Comparison of ENCODE assay signal across 10 cellular contexts in genomic region chr6:87724994-87725811, GRCh38. TPM values are rescaled to one million over a fixed set of nuclear protein-coding genes. Genes with fewer than 3 reads are reported as not detected.
A peak's percentile ranks its signal among the peaks of the same experiment; 100 is the strongest.
DNase-seq lines count a peak whose midpoint lies in the region; ATAC-seq and TF ChIP-seq lines count a peak whose summit lies in the region.
"Had no signal": no experiment of that assay in that cellular context is flagged by ENCODE, and none has a peak within 500 bp of the region (broad histone marks: within the 10 kb centered on the region; RNA-seq: fewer than 3 reads in every experiment).

No MANE protein-coding gene starts in this region.

- no peak for DNase-seq in activated naive CD8-positive, alpha-beta T cell treated with anti-CD3 and anti-CD28 coated beads, Interleukin-2, amount 50 U/mL, for 24 hours
- DNase-seq in activated naive CD8-positive, alpha-beta T cell treated with anti-CD3 and anti-CD28 coated beads for 36 hours, result no peak
- DNase-seq in NAMALWA (ENCODE audit: low spot score) (peak; percentile 55), DMS79 treated with DMSO at 0.1 percent for 48 hours (lab: John Stamatoyannopoulos, UW) (no peak), 8988T (no peak)
- DNase-seq in activated CD8-positive, alpha-beta T cell treated with anti-CD3 and anti-CD28 coated beads for 36 hours, result no peak
- DNase-seq: midbrain had no signal

- peak overlapping the region; percentile 8 for H3K27ac Mint-ChIP-seq in activated naive CD8-positive, alpha-beta T cell treated with anti-CD3 and anti-CD28 coated beads, Interleukin-2, amount 50 U/mL, for 24 hours
- no peak overlapping the region for H3K27ac Mint-ChIP-seq in activated naive CD8-positive, alpha-beta T cell treated with anti-CD3 and anti-CD28 coated beads for 36 hours
- H3K27ac Mint-ChIP-seq in stimulated activated naive CD8-positive, alpha-beta T cell treated with anti-CD3 and anti-CD28 coated beads, Interleukin-15, Interleukin-2, amounts not matched to agents 100 ng/mL and 50 ng/mL, for 24 hours, result no peak overlapping the region
- no peak overlapping the region for H3K27ac Mint-ChIP-seq in activated CD8-positive, alpha-beta T cell treated with anti-CD3 and anti-CD28 coated beads for 36 hours

- CTCF ChIA-PET in activated CD8-positive, alpha-beta T cell treated with anti-CD3 and anti-CD28 coated beads for 36 hours (lab: Charles Lee), result no interaction called here

- H3K27me3 Mint-ChIP-seq in activated naive CD8-positive, alpha-beta T cell treated with anti-CD3 and anti-CD28 coated beads, Interleukin-2, amount 50 U/mL, for 24 hours, result peaks cover 2% of the 10 kb centered on the region
- no peaks in the 10 kb centered on the region for H3K27me3 Mint-ChIP-seq in activated naive CD8-positive, alpha-beta T cell treated with anti-CD3 and anti-CD28 coated beads for 36 hours
- no peaks in the 10 kb centered on the region for H3K27me3 Mint-ChIP-seq in stimulated activated naive CD8-positive, alpha-beta T cell treated with anti-CD3 and anti-CD28 coated beads, Interleukin-15, Interleukin-2, amounts not matched to agents 100 ng/mL and 50 ng/mL, for 24 hours
- H3K27me3 Mint-ChIP-seq in activated CD8-positive, alpha-beta T cell treated with anti-CD3 and anti-CD28 coated beads for 36 hours, result no peaks in the 10 kb centered on the region

- H3K4me1 Mint-ChIP-seq in activated naive CD8-positive, alpha-beta T cell treated with anti-CD3 and anti-CD28 coated beads, Interleukin-2, amount 50 U/mL, for 24 hours, result peaks cover 21% of the 10 kb centered on the region
- H3K4me1 Mint-ChIP-seq in activated naive CD8-positive, alpha-beta T cell treated with anti-CD3 and anti-CD28 coated beads for 36 hours, result peaks cover 9% of the 10 kb centered on the region
- peaks cover 28% of the 10 kb centered on the region for H3K4me1 Mint-ChIP-seq in stimulated activated naive CD8-positive, alpha-beta T cell treated with anti-CD3 and anti-CD28 coated beads, Interleukin-15, Interleukin-2, amounts not matched to agents 100 ng/mL and 50 ng/mL, for 24 hours (ENCODE audit: low read depth)
- peaks cover 17% of the 10 kb centered on the region for H3K4me1 Mint-ChIP-seq in activated CD8-positive, alpha-beta T cell treated with anti-CD3 and anti-CD28 coated beads for 36 hours (ENCODE audit: low read depth)

- POLR2A ChIA-PET in activated CD8-positive, alpha-beta T cell treated with anti-CD3 and anti-CD28 coated beads for 36 hours (lab: Charles Lee), result no interaction called here

- no peak overlapping the region for H3K4me3 Mint-ChIP-seq in activated naive CD8-positive, alpha-beta T cell treated with anti-CD3 and anti-CD28 coated beads, Interleukin-2, amount 50 U/mL, for 24 hours
- H3K4me3 Mint-ChIP-seq in activated naive CD8-positive, alpha-beta T cell treated with anti-CD3 and anti-CD28 coated beads for 36 hours, result no peak overlapping the region
- H3K4me3 Mint-ChIP-seq in stimulated activated naive CD8-positive, alpha-beta T cell treated with anti-CD3 and anti-CD28 coated beads, Interleukin-15, Interleukin-2, amounts not matched to agents 100 ng/mL and 50 ng/mL, for 24 hours, result peak overlapping the region; percentile 21
- no peak overlapping the region for H3K4me3 Mint-ChIP-seq in activated CD8-positive, alpha-beta T cell treated with anti-CD3 and anti-CD28 coated beads for 36 hours

- no peaks in the 10 kb centered on the region for H3K9me3 Mint-ChIP-seq in activated naive CD8-positive, alpha-beta T cell treated with anti-CD3 and anti-CD28 coated beads, Interleukin-2, amount 50 U/mL, for 24 hours
- H3K9me3 Mint-ChIP-seq in activated naive CD8-positive, alpha-beta T cell treated with anti-CD3 and anti-CD28 coated beads for 36 hours, result no peaks in the 10 kb centered on the region
- H3K9me3 Mint-ChIP-seq in stimulated activated naive CD8-positive, alpha-beta T cell treated with anti-CD3 and anti-CD28 coated beads, Interleukin-15, Interleukin-2, amounts not matched to agents 100 ng/mL and 50 ng/mL, for 24 hours, result no peaks in the 10 kb centered on the region
- no peaks in the 10 kb centered on the region for H3K9me3 Mint-ChIP-seq in activated CD8-positive, alpha-beta T cell treated with anti-CD3 and anti-CD28 coated beads for 36 hours

- peak; percentile 41 for ATAC-seq in activated naive CD8-positive, alpha-beta T cell treated with anti-CD3 and anti-CD28 coated beads, Interleukin-2, amount 50 U/mL, for 24 hours
- ATAC-seq in HG02798 (IDR thresholded peaks at IDR 0.05; ENCODE audit: poor library complexity, unreplicated experiment), result peak; percentile 86
- no peak for ATAC-seq in activated CD8-positive, alpha-beta T cell treated with anti-CD3 and anti-CD28 coated beads for 36 hours
- ATAC-seq: Right ventricle myocardium inferior had no signal

- no peaks in the 10 kb centered on the region for H3K36me3 Mint-ChIP-seq in activated naive CD8-positive, alpha-beta T cell treated with anti-CD3 and anti-CD28 coated beads, Interleukin-2, amount 50 U/mL, for 24 hours (ENCODE audit: low read depth)
- H3K36me3 Mint-ChIP-seq in activated naive CD8-positive, alpha-beta T cell treated with anti-CD3 and anti-CD28 coated beads for 36 hours, result no peaks in the 10 kb centered on the region
- H3K36me3 Mint-ChIP-seq in stimulated activated naive CD8-positive, alpha-beta T cell treated with anti-CD3 and anti-CD28 coated beads, Interleukin-15, Interleukin-2, amounts not matched to agents 100 ng/mL and 50 ng/mL, for 24 hours (ENCODE audit: low read depth), result no peaks in the 10 kb centered on the region
- no peaks in the 10 kb centered on the region for H3K36me3 Mint-ChIP-seq in activated CD8-positive, alpha-beta T cell treated with anti-CD3 and anti-CD28 coated beads for 36 hours (ENCODE audit: low read depth)

- no peak for TF ChIP-seq CTCF in activated CD8-positive, alpha-beta T cell treated with anti-CD3 and anti-CD28 coated beads for 36 hours (IDR thresholded peaks at IDR 0.05)

- intact Hi-C loops in activated CD8-positive, alpha-beta T cell treated with anti-CD3 and anti-CD28 coated beads for 36 hours (cut with micrococcal nuclease), result no loop called here

RNA-seq across cellular contexts. Expression of gene AKIRIN2, which starts 23.2 kb away (rescaled TPM):
- total RNA-seq in activated naive CD8-positive, alpha-beta T cell treated with anti-CD3 and anti-CD28 coated beads for 36 hours, result 10 to 100 TPM; 47.5 to 48.7 TPM
- total RNA-seq in activated CD8-positive, alpha-beta T cell treated with anti-CD3 and anti-CD28 coated beads for 36 hours, result 10 to 100 TPM; 42.1 to 45.6 TPM
